Comparison of ENCODE assay signal across 18 cellular contexts in the genomic region with DNA sequence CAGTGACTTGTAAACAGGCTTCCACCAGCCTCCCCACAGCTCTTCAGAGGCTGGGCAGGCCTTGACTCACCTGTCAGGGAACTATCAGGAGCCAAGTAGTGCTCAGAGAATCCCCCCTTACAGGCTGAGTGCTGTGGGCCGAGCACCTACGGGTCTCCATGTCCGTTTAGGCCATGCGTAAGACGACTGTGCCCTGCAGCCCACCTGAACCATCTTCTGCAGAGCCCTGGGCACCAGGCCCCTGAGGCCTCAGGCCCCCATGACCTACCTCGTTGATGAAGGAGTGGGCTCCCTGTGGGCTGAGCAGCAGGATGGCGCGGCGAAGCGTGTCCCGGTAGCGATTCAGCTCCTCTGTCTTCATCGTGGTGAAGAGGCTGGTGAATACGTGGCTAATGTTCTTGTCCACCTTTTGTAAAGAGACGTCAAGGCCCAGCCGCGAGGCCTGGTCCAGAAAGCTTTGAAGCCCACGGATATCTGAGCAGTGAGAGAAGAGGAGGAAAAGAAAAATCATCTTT.
DNase-seq lines count a peak whose midpoint lies in the region; TF ChIP-seq lines count a peak whose summit lies in the region.
"Had no signal": no experiment of that assay in that cellular context is flagged by ENCODE, and none has a peak within 500 bp of the region (broad histone marks: within the 10 kb centered on the region; RNA-seq: fewer than 3 reads in every experiment).

No MANE protein-coding gene starts in this region.

- DNase-seq in chondrocyte (ENCODE audit: low spot score): peak; percentile 73
- DNase-seq in neuronal stem cell (ENCODE audit: low spot score): no peak
- no peak for DNase-seq in GOT3 (lab: John Stamatoyannopoulos, UW)
- DNase-seq in H7: no peak
- no peak for DNase-seq in MG63
- DNase-seq: CD4-positive, CD25-positive, alpha-beta regulatory T cell; CD8-positive, alpha-beta memory T cell; COR-L47; DMS 273 treated with DMSO at 0.1 percent for 48 hours; DMS153; DMS79; EL; GDM1 had no signal

- no peaks in the 10 kb centered on the region for H3K36me3 ChIP-seq in neuronal stem cell (replicated peaks in 1 of 2; ENCODE audit: control insufficient read depth in 2 of 2, insufficient read depth in 2 of 2, low read length in 2 of 2)
- no peaks in the 10 kb centered on the region for H3K36me3 ChIP-seq in H7 (replicated peaks; ENCODE audit: control insufficient read depth, insufficient read depth, low read length)
- H3K36me3 ChIP-seq in MG63: no peaks in the 10 kb centered on the region
- H3K36me3 ChIP-seq: BLaER1 had no signal

- H3K9me3 ChIP-seq in neuronal stem cell (replicated peaks in 1 of 2; ENCODE audit: control insufficient read depth in 2 of 2, insufficient read depth in 1 of 2, low read depth in 1 of 2, low read length in 2 of 2) (peaks cover 0 to 3% of the 10 kb centered on the region in 2 donors), MG63 (no peaks in the 10 kb centered on the region)
- H3K9me3 ChIP-seq: BE2C, BLaER1 had no signal

- TF ChIP-seq CTCF in chondrocyte (IDR thresholded peaks at IDR 0.05): no peak

- H2BK15ac ChIP-seq in neuronal stem cell (ENCODE audit: low read length): no peak overlapping the region

- peak overlapping the region; percentile 73 for H2AK5ac ChIP-seq in neuronal stem cell (ENCODE audit: low read depth, low read length)

- H3K27me3 ChIP-seq in neuronal stem cell (ENCODE audit: control insufficient read depth in 3 of 3, insufficient read depth in 3 of 3, low read depth in 1 of 3, low read length in 3 of 3) (no peaks in the 10 kb centered on the region), H7 (ENCODE audit: control insufficient read depth, insufficient read depth, low read length) (no peaks in the 10 kb centered on the region), MG63 (no peaks in the 10 kb centered on the region)
- H3K27me3 ChIP-seq: BE2C, BLaER1 had no signal

- no peaks in the 10 kb centered on the region for H3K79me1 ChIP-seq in neuronal stem cell (ENCODE audit: low read depth, low read length)

- no peaks in the 10 kb centered on the region for H3K27me3 Mint-ChIP-seq in chondrocyte (ENCODE audit: low read depth)
- H3K27me3 Mint-ChIP-seq: CD4-positive, CD25-positive, alpha-beta regulatory T cell had no signal

- no peaks in the 10 kb centered on the region for H3K4me1 Mint-ChIP-seq in chondrocyte (ENCODE audit: low read depth)
- H3K4me1 Mint-ChIP-seq: CD14-positive monocyte; CD4-positive, alpha-beta memory T cell; CD4-positive, CD25-positive, alpha-beta regulatory T cell; CD8-positive, alpha-beta memory T cell had no signal

- H3K4me3 ChIP-seq in neuronal stem cell (ENCODE audit: low read length in 2 of 2): peak overlapping the region in 1 of 2 donors; percentile 26
- H3K4me3 ChIP-seq in H7 (ENCODE audit: insufficient read depth, low read depth, low read length): no peak overlapping the region
- no peak overlapping the region for H3K4me3 ChIP-seq in MG63
- H3K4me3 ChIP-seq: BLaER1, GM12878 had no signal

- WGBS in neuronal stem cell (ENCODE audit: extremely low coverage in 2 of 2, insufficient read length in 2 of 2, insufficient replicate concordance in 1 of 2), 2 donors: no CpG with 5 or more reads among the region's 18 CpGs

- no peak overlapping the region for H3K27ac Mint-ChIP-seq in chondrocyte (ENCODE audit: unreplicated experiment)
- H3K27ac Mint-ChIP-seq: CD14-positive monocyte; CD4-positive, alpha-beta memory T cell; CD4-positive, CD25-positive, alpha-beta regulatory T cell; CD8-positive, alpha-beta memory T cell had no signal

- H3K9me3 Mint-ChIP-seq in chondrocyte (ENCODE audit: low read depth): no peaks in the 10 kb centered on the region
- H3K9me3 Mint-ChIP-seq: CD4-positive, alpha-beta memory T cell; CD4-positive, CD25-positive, alpha-beta regulatory T cell; CD8-positive, alpha-beta memory T cell had no signal

- H3K27ac ChIP-seq in neuronal stem cell (replicated peaks; ENCODE audit: low read length): no peak overlapping the region
- H3K27ac ChIP-seq: BLaER1 had no signal

- no peak overlapping the region for H3K23ac ChIP-seq in neuronal stem cell (ENCODE audit: low read depth, low read length, poor library complexity)

- no peaks in the 10 kb centered on the region for H3K4me1 ChIP-seq in neuronal stem cell (ENCODE audit: control insufficient read depth in 2 of 2, insufficient read depth in 1 of 2, low read depth in 1 of 2, low read length in 2 of 2)
- H3K4me1 ChIP-seq: BE2C had no signal

- H3K4ac ChIP-seq in neuronal stem cell (ENCODE audit: low read length): no peak overlapping the region

- H2BK12ac ChIP-seq in neuronal stem cell (ENCODE audit: low read length): no peak overlapping the region

- H4K8ac ChIP-seq in neuronal stem cell (ENCODE audit: low read depth, low read length): no peak overlapping the region

- peak overlapping the region; percentile 38 for H2BK120ac ChIP-seq in neuronal stem cell (ENCODE audit: low read depth, low read length)

- no peak overlapping the region for H3K4me3 Mint-ChIP-seq in chondrocyte (ENCODE audit: unreplicated experiment)
- H3K4me3 Mint-ChIP-seq: CD14-positive monocyte; CD4-positive, alpha-beta memory T cell; CD4-positive, CD25-positive, alpha-beta regulatory T cell; CD8-positive, alpha-beta memory T cell had no signal

- H2AFZ ChIP-seq in neuronal stem cell (ENCODE audit: low read length): no peak overlapping the region

- no peak overlapping the region for H3K14ac ChIP-seq in neuronal stem cell (ENCODE audit: low read length)

- H3K4me2 ChIP-seq in neuronal stem cell (ENCODE audit: insufficient read depth, low read length, poor library complexity, severe bottlenecking): no peak overlapping the region
- H3K4me2 ChIP-seq: BLaER1 had no signal

- H4K91ac ChIP-seq in neuronal stem cell (ENCODE audit: low read depth, low read length, poor library complexity): no peak overlapping the region

- peak overlapping the region; percentile 3 for H3K18ac ChIP-seq in neuronal stem cell (ENCODE audit: low read length)

- no peaks in the 10 kb centered on the region for H3K36me3 Mint-ChIP-seq in chondrocyte (ENCODE audit: low read depth)
- H3K36me3 Mint-ChIP-seq: CD14-positive monocyte; CD4-positive, alpha-beta memory T cell; CD4-positive, CD25-positive, alpha-beta regulatory T cell; CD8-positive, alpha-beta memory T cell had no signal

- H2BK5ac ChIP-seq in neuronal stem cell (ENCODE audit: low read length): no peak overlapping the region

- no peak overlapping the region for H3K9ac ChIP-seq in neuronal stem cell (ENCODE audit: low read depth, low read length, poor library complexity)
- H3K9ac ChIP-seq: BLaER1 had no signal
